In genomic region chr7:27690649-27691048, GRCh38 we compare ENCODE assay signal across 32 cellular contexts.
"Had no signal": no experiment of that assay in that cellular context is flagged by ENCODE, and none has a peak within 500 bp of the region (broad histone marks: within the 10 kb centered on the region; RNA-seq: fewer than 3 reads in every experiment).

No MANE protein-coding gene starts in this region.

- H3K27me3 ChIP-seq: ascending aorta, cardiac muscle cell had no signal

- H3K4me1 ChIP-seq: ascending aorta had no signal

- ATAC-seq: activated CD8-positive, alpha-beta T cell treated with anti-CD3 and anti-CD28 coated beads for 36 hours; activated naive CD4-positive, alpha-beta T cell treated with anti-CD3 and anti-CD28 coated beads, Interleukin-2, amount 50 U/mL, for 72 hours; activated T-cell treated with anti-CD3 and anti-CD28 coated beads, Interleukin-2, amount 50 U/mL, for 4 hours; activated T-cell treated with anti-CD3 and anti-CD28 coated beads, Interleukin-2, amount 50 U/mL, for 72 hours; activated T-helper 17 cell treated with anti-CD3 and anti-CD28 coated beads, Interleukin-2, amount 50 U/mL, for 72 hours had no signal

- H3K36me3 ChIP-seq: ascending aorta, cardiac muscle cell had no signal

- H3K4me3 ChIP-seq: ascending aorta, cardiac muscle cell had no signal

- H3K9me3 ChIP-seq: ascending aorta had no signal

- DNase-seq: activated B cell treated with CpG ODN at 0.5 μM for 24 hours; activated CD4-positive, alpha-beta memory T cell treated with anti-CD3 and anti-CD28 coated beads for 36 hours; activated CD4-positive, alpha-beta T cell treated with anti-CD3 and anti-CD28 coated beads for 4 hours; activated CD4-positive, alpha-beta T cell treated with anti-CD3 and anti-CD28 coated beads, Interleukin-2, amount 10 ng/mL, durations not matched to agents 24 days and 14 days; activated CD4-positive, alpha-beta T cell treated with anti-CD3 and anti-CD28 coated beads, Interleukin-2, amount 50 U/mL, for 1 hour; activated CD4-positive, alpha-beta T cell treated with anti-CD3 and anti-CD28 coated beads, Interleukin-2, amount 50 U/mL, for 4 hours; activated CD4-positive, CD25-positive, alpha-beta regulatory T cell treated with anti-CD3 and anti-CD28 coated beads, Interleukin-2, amount 50 U/mL, for 72 hours; activated CD8-positive, alpha-beta memory T cell treated with anti-CD3 and anti-CD28 coated beads, Interleukin-2, amount 50 U/mL, for 4 hours; activated CD8-positive, alpha-beta T cell treated with anti-CD3 and anti-CD28 coated beads for 36 hours; activated effector memory CD4-positive, alpha-beta T cell treated with anti-CD3 and anti-CD28 coated beads, Interleukin-2, amount 50 U/mL, for 16 hours; activated gamma-delta T cell treated with Interleukin-2 at 50 U/mL for 16 hours; activated naive CD4-positive, alpha-beta T cell; activated naive CD4-positive, alpha-beta T cell treated with anti-CD3 and anti-CD28 coated beads for 36 hours; activated naive CD4-positive, alpha-beta T cell treated with anti-CD3 and anti-CD28 coated beads, Interleukin-2, amount 50 U/mL, for 16 hours; activated naive CD8-positive, alpha-beta T cell treated with anti-CD3 and anti-CD28 coated beads for 36 hours; activated T-cell treated with anti-CD3 and anti-CD28 coated beads for 4 hours; activated T-cell treated with anti-CD3 and anti-CD28 coated beads, Interleukin-2, amount 50 U/mL, for 1 hour; activated T-cell treated with anti-CD3 and anti-CD28 coated beads, Interleukin-2, amount 50 U/mL, for 4 hours; activated T-cell treated with anti-CD3 and anti-CD28 coated beads, Interleukin-2, amount 50 U/mL, for 72 hours; amygdala; anterior cingulate cortex; caudate nucleus; cerebellar nuclear complex; T-helper 2 cell; T-helper 9 cell had no signal

- H3K27ac ChIP-seq: ascending aorta, cardiac muscle cell, VCaP had no signal

- FAIRE-seq: bronchial epithelial cell, TTC549 had no signal
